In the genomic region with DNA sequence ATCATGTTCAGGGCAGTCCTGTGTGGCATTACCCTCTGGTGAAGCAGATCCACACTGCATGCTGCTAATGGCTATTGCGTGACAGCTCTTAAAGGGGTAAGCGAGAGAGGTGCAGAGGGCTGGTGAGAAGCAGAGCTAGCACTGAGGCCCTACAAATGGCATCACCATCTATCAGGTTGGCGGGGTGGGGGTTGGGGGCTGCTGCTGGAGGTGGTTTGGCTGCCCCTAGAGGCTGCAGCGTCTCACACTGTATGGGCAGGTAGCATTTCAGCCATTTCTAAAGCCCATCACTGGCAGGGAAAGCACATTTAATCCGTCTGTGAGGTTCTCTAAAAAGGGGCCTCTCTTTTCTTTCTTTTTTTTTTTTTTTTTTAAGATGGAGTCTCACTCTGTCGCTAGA, we compare ENCODE assay signal across 1 cellular context.
A peak's percentile ranks its signal among the peaks of the same experiment; 100 is the strongest.
TF ChIP-seq lines count a peak whose summit lies in the region.

No MANE protein-coding gene starts in this region.

TF ChIP-seq in H1, 55 proteins besides CTCF, POLR2A, EP300 and RAD21:
- TF ChIP-seq YY1 (IDR thresholded peaks at IDR 0.05; ENCODE audit: low read depth, low read length), result peak; percentile 86
- peak; percentile 59; the same call in 1 of the 2 replicates for TF ChIP-seq CREB1 (IDR thresholded peaks at IDR 0.05)
- TF ChIP-seq KDM1A (IDR thresholded peaks at IDR 0.05; ENCODE audit: borderline replicate concordance, low read length), result no peak
